Comparison of ENCODE assay signal across 8 cellular contexts in the genomic region with DNA sequence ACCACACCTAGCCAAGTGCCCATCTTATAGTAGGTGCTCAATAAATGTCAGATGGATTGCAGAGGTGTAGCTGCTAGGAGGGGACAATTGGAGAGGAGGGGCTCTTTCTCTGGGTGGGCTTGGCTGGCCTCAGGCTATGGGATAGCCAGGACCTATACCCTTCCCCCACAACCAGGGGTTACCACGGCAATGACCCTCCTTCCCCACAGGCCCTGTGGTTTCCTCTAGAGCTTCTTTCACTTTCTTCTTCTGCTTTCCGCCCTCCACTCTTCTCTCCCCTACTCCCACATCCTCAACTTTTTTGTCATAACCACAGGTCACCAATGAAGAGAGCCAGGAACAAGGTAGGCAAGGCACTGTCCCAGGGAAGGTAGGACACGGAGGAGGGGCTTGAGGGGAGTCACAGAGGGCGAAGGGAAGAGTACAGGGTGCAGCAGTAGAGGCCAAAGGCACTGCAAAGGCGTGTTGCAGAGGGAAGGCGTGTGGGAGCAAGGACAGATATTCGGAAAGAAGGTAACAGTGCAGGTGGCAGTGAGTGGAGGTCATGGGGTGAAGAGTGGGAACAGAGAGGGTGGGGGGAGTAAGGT. TPM values are rescaled to one million over a fixed set of nuclear protein-coding genes. Genes with fewer than 3 reads are reported as not detected.
A peak's percentile ranks its signal among the peaks of the same experiment; 100 is the strongest.
DNase-seq lines count a peak whose midpoint lies in the region; ATAC-seq and TF ChIP-seq lines count a peak whose summit lies in the region.

No MANE protein-coding gene starts in this region.

- peaks cover 14% of the 10 kb centered on the region for H3K36me3 Mint-ChIP-seq in activated T-cell treated with anti-CD3 and anti-CD28 coated beads, Interleukin-2, amount 50 U/mL, for 4 hours (ENCODE audit: insufficient read depth)
- peaks cover 48% of the 10 kb centered on the region for H3K36me3 Mint-ChIP-seq in activated T-helper 2 cell treated with anti-CD3 and anti-CD28 coated beads, Interferon-gamma antibody, Interleukin-2, Interleukin-4, amounts not matched to agents 10 μg/mL and 5 μg/mL and 100 μg/mL, durations not matched to agents 14 hours and 24 hours and 36 hours (ENCODE audit: low read depth)

- H3K4me3 ChIP-seq in HL-60 (replicated peaks; ENCODE audit: insufficient read depth, low read length) (peak overlapping the region; percentile 16), subcutaneous abdominal adipose tissue (ENCODE audit: low read depth in 1 of 5, low read length in 5 of 5) (peak overlapping the region in 4 of 5 donors; percentile 6 to 54 (median 32))

- peaks cover 77% of the 10 kb centered on the region for H3K4me1 Mint-ChIP-seq in activated T-cell treated with anti-CD3 and anti-CD28 coated beads, Interleukin-2, amount 50 U/mL, for 4 hours (ENCODE audit: low read depth)
- H3K4me1 Mint-ChIP-seq in activated T-helper 2 cell treated with anti-CD3 and anti-CD28 coated beads, Interferon-gamma antibody, Interleukin-2, Interleukin-4, amounts not matched to agents 10 μg/mL and 5 μg/mL and 100 μg/mL, durations not matched to agents 14 hours and 24 hours and 36 hours (ENCODE audit: low read depth): peaks cover 57% of the 10 kb centered on the region

- H3K27ac Mint-ChIP-seq in activated T-helper 2 cell treated with anti-CD3 and anti-CD28 coated beads, Interferon-gamma antibody, Interleukin-2, Interleukin-4, amounts not matched to agents 10 μg/mL and 5 μg/mL and 100 μg/mL, durations not matched to agents 14 hours and 24 hours and 36 hours: peak overlapping the region; percentile 81

- peaks cover 3 to 38% (median 35%) of the 10 kb centered on the region in 5 donors for H3K36me3 ChIP-seq in subcutaneous abdominal adipose tissue (ENCODE audit: control insufficient read depth in 5 of 5, insufficient read depth in 5 of 5, low read length in 5 of 5)

- H3K9ac ChIP-seq in subcutaneous abdominal adipose tissue (ENCODE audit: low read length in 5 of 5): peak overlapping the region in 3 of 5 donors; percentile 14 to 59 (median 53)

- no peaks in the 10 kb centered on the region for H3K27me3 ChIP-seq in HL-60 (ENCODE audit: insufficient read depth, poor library complexity, severe bottlenecking)
- H3K27me3 ChIP-seq in subcutaneous abdominal adipose tissue (ENCODE audit: control insufficient read depth in 5 of 5, insufficient read depth in 4 of 5, low read length in 5 of 5): no peaks in the 10 kb centered on the region

- no peaks in the 10 kb centered on the region for H3K9me3 ChIP-seq in subcutaneous abdominal adipose tissue (ENCODE audit: control insufficient read depth in 5 of 5, low read length in 5 of 5)

- no peaks in the 10 kb centered on the region for H3K27me3 Mint-ChIP-seq in activated T-cell treated with anti-CD3 and anti-CD28 coated beads, Interleukin-2, amount 50 U/mL, for 4 hours (ENCODE audit: low read depth)
- no peaks in the 10 kb centered on the region for H3K27me3 Mint-ChIP-seq in activated T-helper 2 cell treated with anti-CD3 and anti-CD28 coated beads, Interferon-gamma antibody, Interleukin-2, Interleukin-4, amounts not matched to agents 10 μg/mL and 5 μg/mL and 100 μg/mL, durations not matched to agents 14 hours and 24 hours and 36 hours (ENCODE audit: low read depth)

- peak overlapping the region; percentile 71 for H3K4me3 Mint-ChIP-seq in activated T-cell treated with anti-CD3 and anti-CD28 coated beads, Interleukin-2, amount 50 U/mL, for 4 hours
- peak overlapping the region; percentile 77 for H3K4me3 Mint-ChIP-seq in activated T-helper 2 cell treated with anti-CD3 and anti-CD28 coated beads, Interferon-gamma antibody, Interleukin-2, Interleukin-4, amounts not matched to agents 10 μg/mL and 5 μg/mL and 100 μg/mL, durations not matched to agents 14 hours and 24 hours and 36 hours (ENCODE audit: low read depth)

- H3K27ac ChIP-seq in HL-60 (replicated peaks) (peak overlapping the region; percentile 72), subcutaneous abdominal adipose tissue (ENCODE audit: low read depth, low read length) (no peak overlapping the region)

- no peak for DNase-seq in activated T-cell treated with anti-CD3 and anti-CD28 coated beads, Interleukin-2, amount 50 U/mL, for 4 hours
- DNase-seq in activated T-cell treated with anti-CD3 and anti-CD28 coated beads for 4 hours (no peak), HL-60 (ENCODE audit: low read depth in 1 of 2, low spot score in 1 of 2) (peak; percentile 61 to 80), ureter (ENCODE audit: low spot score) (no peak)
- DNase-seq in activated T-helper 2 cell treated with anti-CD3 and anti-CD28 coated beads, Interferon-gamma antibody, Interleukin-2, Interleukin-4, amounts not matched to agents 10 μg/mL and 5 μg/mL and 100 μg/mL, durations not matched to agents 14 hours and 24 hours and 36 hours (ENCODE audit: low spot score): peak; percentile 47
- no peak for DNase-seq in activated effector memory CD4-positive, alpha-beta T cell treated with anti-CD3 and anti-CD28 coated beads, Interleukin-2, amount 50 U/mL, for 16 hours

- H3K9me3 Mint-ChIP-seq in activated T-cell treated with anti-CD3 and anti-CD28 coated beads, Interleukin-2, amount 50 U/mL, for 4 hours: no peaks in the 10 kb centered on the region
- no peaks in the 10 kb centered on the region for H3K9me3 Mint-ChIP-seq in activated T-helper 2 cell treated with anti-CD3 and anti-CD28 coated beads, Interferon-gamma antibody, Interleukin-2, Interleukin-4, amounts not matched to agents 10 μg/mL and 5 μg/mL and 100 μg/mL, durations not matched to agents 14 hours and 24 hours and 36 hours

- peaks cover 0 to 43% (median 36%) of the 10 kb centered on the region in 5 donors for H3K4me1 ChIP-seq in subcutaneous abdominal adipose tissue (ENCODE audit: control insufficient read depth in 5 of 5, insufficient read depth in 5 of 5, low read length in 5 of 5)

- intact Hi-C loops in activated T-helper 2 cell treated with anti-CD3 and anti-CD28 coated beads, Interferon-gamma antibody, Interleukin-2, Interleukin-4, amounts not matched to agents 10 μg/mL and 5 μg/mL and 100 μg/mL, durations not matched to agents 14 hours and 24 hours and 36 hours (cut with micrococcal nuclease): loop anchor here (1.0 to 10.0 kb wide), 3 partner anchors 11 to 296 kb away; partner anchors contain the start of genes ESPL1, NPFF and TARBP2

- TF ChIP-seq CTCF in HL-60 (IDR thresholded peaks at IDR 0.05; ENCODE audit: insufficient read depth, low read length): no peak

- ATAC-seq in activated T-cell treated with anti-CD3 and anti-CD28 coated beads, Interleukin-2, amount 50 U/mL, for 4 hours: peak; percentile 21 to 31
- no peak for ATAC-seq in GM19328 (IDR thresholded peaks at IDR 0.05; ENCODE audit: unreplicated experiment)

RNA-seq across cellular contexts. Expression of gene ITGB7, which starts 1.9 kb away (rescaled TPM):
- total RNA-seq in activated T-cell treated with anti-CD3 and anti-CD28 coated beads, Interleukin-2, amount 50 U/mL, for 4 hours: 100 to 1,000 TPM in 2 of 3 donors, 10 to 100 TPM in 1; 82.1 to 140 (median 124) TPM
- 200 and 208 TPM in 2 replicates for total RNA-seq in activated T-helper 2 cell treated with anti-CD3 and anti-CD28 coated beads, Interferon-gamma antibody, Interleukin-2, Interleukin-4, amounts not matched to agents 10 μg/mL and 5 μg/mL and 100 μg/mL, durations not matched to agents 14 hours and 24 hours and 36 hours
- 15.8 TPM for total RNA-seq in ureter

RNA-seq across cellular contexts. Expression of gene RARG, which starts 23.0 kb away (rescaled TPM):
- 10 to 100 TPM; 34.4 to 38.4 (median 38.0) TPM for total RNA-seq in activated T-cell treated with anti-CD3 and anti-CD28 coated beads, Interleukin-2, amount 50 U/mL, for 4 hours
- total RNA-seq in activated T-helper 2 cell treated with anti-CD3 and anti-CD28 coated beads, Interferon-gamma antibody, Interleukin-2, Interleukin-4, amounts not matched to agents 10 μg/mL and 5 μg/mL and 100 μg/mL, durations not matched to agents 14 hours and 24 hours and 36 hours: 38.5 and 40.1 TPM in 2 replicates
- total RNA-seq in ureter: 101 TPM

RNA-seq across cellular contexts. Expression of gene CSAD, which starts 28.2 kb away (rescaled TPM):
- 10 to 100 TPM in 1 of 3 donors, 1 to 10 TPM in 2; 8.0 to 10.6 (median 9.3) TPM for total RNA-seq in activated T-cell treated with anti-CD3 and anti-CD28 coated beads, Interleukin-2, amount 50 U/mL, for 4 hours
- 20.2 TPM in 2 replicates for total RNA-seq in activated T-helper 2 cell treated with anti-CD3 and anti-CD28 coated beads, Interferon-gamma antibody, Interleukin-2, Interleukin-4, amounts not matched to agents 10 μg/mL and 5 μg/mL and 100 μg/mL, durations not matched to agents 14 hours and 24 hours and 36 hours
- 65.7 TPM for total RNA-seq in ureter

RNA-seq across cellular contexts. Expression of gene ZNF740, which starts 28.4 kb away (rescaled TPM):
- 10 to 100 TPM; 29.7 to 41.5 (median 36.6) TPM for total RNA-seq in activated T-cell treated with anti-CD3 and anti-CD28 coated beads, Interleukin-2, amount 50 U/mL, for 4 hours
- 44.9 and 45.5 TPM in 2 replicates for total RNA-seq in activated T-helper 2 cell treated with anti-CD3 and anti-CD28 coated beads, Interferon-gamma antibody, Interleukin-2, Interleukin-4, amounts not matched to agents 10 μg/mL and 5 μg/mL and 100 μg/mL, durations not matched to agents 14 hours and 24 hours and 36 hours
- total RNA-seq in ureter: 56.8 TPM

RNA-seq across cellular contexts. Expression of gene ESPL1, which starts 59.1 kb away (rescaled TPM):
- 10 to 100 TPM; 19.9 to 21.9 (median 20.0) TPM for total RNA-seq in activated T-cell treated with anti-CD3 and anti-CD28 coated beads, Interleukin-2, amount 50 U/mL, for 4 hours
- total RNA-seq in activated T-helper 2 cell treated with anti-CD3 and anti-CD28 coated beads, Interferon-gamma antibody, Interleukin-2, Interleukin-4, amounts not matched to agents 10 μg/mL and 5 μg/mL and 100 μg/mL, durations not matched to agents 14 hours and 24 hours and 36 hours: 72.6 and 75.3 TPM in 2 replicates
- 2.3 TPM for total RNA-seq in ureter

Comparison
In these comparisons a context has a peak if more than half of its experiments do, and no peak if none do; other contexts are left out.
1. DNase-seq: peak in HL-60 (2 of 2) and activated T-helper 2 cell treated with anti-CD3 and anti-CD28 coated beads, Interferon-gamma antibody, Interleukin-2, Interleukin-4, amounts not matched to agents 10 μg/mL and 5 μg/mL and 100 μg/mL, durations not matched to agents 14 hours and 24 hours and 36 hours (single experiment); none in activated T-cell treated with anti-CD3 and anti-CD28 coated beads, Interleukin-2, amount 50 U/mL, for 4 hours (single experiment), activated T-cell treated with anti-CD3 and anti-CD28 coated beads for 4 hours (single experiment), activated effector memory CD4-positive, alpha-beta T cell treated with anti-CD3 and anti-CD28 coated beads, Interleukin-2, amount 50 U/mL, for 16 hours (single experiment) and ureter (single experiment).